In the genomic region with DNA sequence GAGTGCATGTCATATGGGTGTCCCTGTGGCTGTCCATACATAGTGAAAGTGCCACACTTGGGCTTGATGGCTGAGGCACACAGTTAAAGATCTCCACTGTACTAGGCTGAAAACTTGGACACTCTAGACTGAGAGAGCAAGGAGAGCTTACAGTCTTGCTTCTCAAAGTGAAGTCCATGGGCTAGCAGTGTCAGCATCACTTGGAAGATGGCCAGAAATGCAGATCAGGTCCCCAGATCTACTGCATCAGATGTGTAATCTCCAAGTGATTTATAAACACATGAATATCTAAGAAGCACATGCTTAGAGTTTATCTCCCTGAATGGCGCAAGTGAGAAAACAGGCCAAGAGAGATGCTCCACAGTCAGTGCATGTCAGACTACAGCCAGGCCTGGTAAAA, we compare ENCODE assay signal across 29 cellular contexts.
"Had no signal": no experiment of that assay in that cellular context is flagged by ENCODE, and none has a peak within 500 bp of the region (broad histone marks: within the 10 kb centered on the region; RNA-seq: fewer than 3 reads in every experiment).

No MANE protein-coding gene starts in this region.

- H3K27me3 ChIP-seq: esophagus squamous epithelium, left lung, pancreas, testis, transverse colon had no signal

- H3K4me1 ChIP-seq: left lung, prostate gland, testis, transverse colon had no signal

- H3K4me3 Mint-ChIP-seq: activated B cell treated with CpG ODN at 0.5 μM for 24 hours; activated CD8-positive, alpha-beta T cell treated with anti-CD3 and anti-CD28 coated beads for 36 hours; activated T-cell treated with anti-CD3 and anti-CD28 coated beads, Interleukin-2, amount 50 U/mL, for 4 hours; activated T-helper 17 cell treated with anti-CD3 and anti-CD28 coated beads, Interleukin-2, amount 50 U/mL, for 72 hours; dendritic cell treated with granulocyte-macrophage colony-stimulating factor and Interleukin-4, amounts not matched to agents 40 ng/mL and 50 ng/mL, for 4 days; nephron progenitor cell; stimulated activated naive B cell treated with anti-CD40 and anti-IgM and Interleukin-4, amounts not matched to agents 10 μg/mL and 1 μg/mL and 100 μg/mL, for 72 hours; T-helper 2 cell treated with Interferon-gamma antibody and Interleukin-4, amounts not matched to agents 5 μg/mL and 100 μg/mL, for 36 hours had no signal

- H3K4me3 ChIP-seq: esophagus squamous epithelium, left lung, mucosa of descending colon, pancreas, prostate gland, smooth muscle cell, testis, transverse colon had no signal

- H3K9me3 ChIP-seq: esophagus squamous epithelium, left lung, mucosa of descending colon, pancreas, prostate gland, testis, transverse colon had no signal

- H3K27ac ChIP-seq: esophagus squamous epithelium, left lung, prostate gland, testis, transverse colon had no signal

- H3K4me1 Mint-ChIP-seq: activated B cell treated with CpG ODN at 0.5 μM for 24 hours; activated T-helper 17 cell treated with anti-CD3 and anti-CD28 coated beads, Interleukin-2, amount 50 U/mL, for 72 hours; stimulated activated naive B cell treated with anti-CD40 and anti-IgM and Interleukin-4, amounts not matched to agents 10 μg/mL and 1 μg/mL and 100 μg/mL, for 72 hours had no signal

- H3K36me3 Mint-ChIP-seq: stimulated activated naive B cell treated with anti-CD40 and anti-IgM and Interleukin-4, amounts not matched to agents 10 μg/mL and 1 μg/mL and 100 μg/mL, for 72 hours had no signal

- H3K36me3 ChIP-seq: esophagus squamous epithelium, left lung, pancreas, prostate gland, transverse colon had no signal

- FAIRE-seq: astrocyte, pancreas had no signal

- ATAC-seq: activated CD8-positive, alpha-beta T cell treated with anti-CD3 and anti-CD28 coated beads for 36 hours; activated T-cell treated with anti-CD3 and anti-CD28 coated beads, Interleukin-2, amount 50 U/mL, for 4 hours; activated T-helper 17 cell treated with anti-CD3 and anti-CD28 coated beads, Interleukin-2, amount 50 U/mL, for 72 hours; left lung; sciatic nerve had no signal

- H3K9me3 Mint-ChIP-seq: activated B cell treated with CpG ODN at 0.5 μM for 24 hours; activated CD8-positive, alpha-beta T cell treated with anti-CD3 and anti-CD28 coated beads for 36 hours; activated T-cell treated with anti-CD3 and anti-CD28 coated beads, Interleukin-2, amount 50 U/mL, for 4 hours; activated T-helper 17 cell treated with anti-CD3 and anti-CD28 coated beads, Interleukin-2, amount 50 U/mL, for 72 hours; dendritic cell treated with granulocyte-macrophage colony-stimulating factor and Interleukin-4, amounts not matched to agents 40 ng/mL and 50 ng/mL, for 4 days; nephron progenitor cell; T-helper 2 cell treated with Interferon-gamma antibody and Interleukin-4, amounts not matched to agents 5 μg/mL and 100 μg/mL, for 36 hours had no signal

- H3K27ac Mint-ChIP-seq: activated B cell treated with CpG ODN at 0.5 μM for 24 hours; activated CD8-positive, alpha-beta T cell treated with anti-CD3 and anti-CD28 coated beads for 36 hours; activated T-helper 17 cell treated with anti-CD3 and anti-CD28 coated beads, Interleukin-2, amount 50 U/mL, for 72 hours; dendritic cell treated with granulocyte-macrophage colony-stimulating factor and Interleukin-4, amounts not matched to agents 40 ng/mL and 50 ng/mL, for 4 days; nephron progenitor cell; stimulated activated naive B cell treated with anti-CD40 and anti-IgM and Interleukin-4, amounts not matched to agents 10 μg/mL and 1 μg/mL and 100 μg/mL, for 72 hours; T-helper 2 cell treated with Interferon-gamma antibody and Interleukin-4, amounts not matched to agents 5 μg/mL and 100 μg/mL, for 36 hours had no signal

- DNase-seq: activated B cell treated with CpG ODN at 0.5 μM for 24 hours; activated CD4-positive, alpha-beta T cell treated with anti-CD3 and anti-CD28 coated beads, Interleukin-2, amount 50 U/mL, for 1 hour; activated CD8-positive, alpha-beta T cell treated with anti-CD3 and anti-CD28 coated beads for 36 hours; activated gamma-delta T cell treated with Interleukin-2 at 50 U/mL for 16 hours; activated naive CD4-positive, alpha-beta T cell treated with anti-CD3 and anti-CD28 coated beads, Interleukin-2, amount 50 U/mL, for 16 hours; activated T-cell treated with anti-CD3 and anti-CD28 coated beads, Interleukin-2, amount 50 U/mL, for 4 hours; amniotic stem cell; central memory CD4-positive, alpha-beta T cell; effector CD4-positive, alpha-beta T cell; esophagus squamous epithelium; foreskin melanocyte; left lung; mucosa of descending colon; retina; stimulated activated CD4-positive, alpha-beta T cell treated with anti-CD3 and anti-CD28 coated beads, Interleukin-1b, Interleukin-23, amount 100 ng/mL, for 48 hours; stimulated activated CD4-positive, alpha-beta T cell treated with anti-CD3 and anti-CD28 coated beads, Interleukin-4, amount 100 ng/mL, for 4 hours; stimulated activated naive B cell treated with anti-CD40 and anti-IgM and Interleukin-4, amounts not matched to agents 10 μg/mL and 1 μg/mL and 100 μg/mL, for 72 hours; T-helper 1 cell; testis; transverse colon had no signal

- H3K4me2 ChIP-seq: smooth muscle cell had no signal

- H3K27me3 Mint-ChIP-seq: activated B cell treated with CpG ODN at 0.5 μM for 24 hours; activated T-helper 17 cell treated with anti-CD3 and anti-CD28 coated beads, Interleukin-2, amount 50 U/mL, for 72 hours; dendritic cell treated with granulocyte-macrophage colony-stimulating factor and Interleukin-4, amounts not matched to agents 40 ng/mL and 50 ng/mL, for 4 days; stimulated activated naive B cell treated with anti-CD40 and anti-IgM and Interleukin-4, amounts not matched to agents 10 μg/mL and 1 μg/mL and 100 μg/mL, for 72 hours had no signal
